8 cellular contexts compared by ENCODE assay signal in genomic region chr15:40069178-40070165, GRCh38.
DNase-seq lines count a peak whose midpoint lies in the region; ATAC-seq lines count a peak whose summit lies in the region.

No MANE protein-coding gene starts in this region.

- no peaks in the 10 kb centered on the region; the same call in 1 of the 2 replicates for H3K9me3 ChIP-seq in NT2/D1 (ENCODE audit: insufficient read depth, low read length)
- H3K9me3 ChIP-seq in muscle layer of colon (ENCODE audit: low read length), result no peaks in the 10 kb centered on the region

- H3K27ac ChIP-seq in muscle layer of colon (ENCODE audit: low read depth, low read length), result peak overlapping the region; percentile 19

- in situ Hi-C loops in ACHN (cut with HindIII; ENCODE audit: low pct_ligation_motif_present, low pct_unique_long_range_greater_than_20kb, low sequenced_read_pairs), result no loop called here

- H3K27me3 ChIP-seq in NT2/D1 (ENCODE audit: insufficient read depth, insufficient read length) (no peaks in the 10 kb centered on the region), muscle layer of colon (ENCODE audit: control insufficient read depth in 1 of 2, insufficient read depth in 2 of 2, low read length in 2 of 2) (no peaks in the 10 kb centered on the region)

- peaks cover 3% of the 10 kb centered on the region for H3K4me1 ChIP-seq in NT2/D1 (ENCODE audit: insufficient read depth, insufficient read length)
- H3K4me1 ChIP-seq in muscle layer of colon (ENCODE audit: insufficient read depth, low read length), result peaks cover 10% of the 10 kb centered on the region

- peaks cover 7% of the 10 kb centered on the region for H3K36me3 ChIP-seq in NT2/D1 (ENCODE audit: insufficient read depth, insufficient read length, low read length)
- H3K36me3 ChIP-seq in muscle layer of colon (ENCODE audit: insufficient read depth, low read length), result no peaks in the 10 kb centered on the region

- DNase-seq in ACHN, result peak; percentile 95
- DNase-seq in GM19238 (ENCODE audit: insufficient read length, low spot score), result peak; percentile 77
- peak; percentile 78 for DNase-seq in HS-27A (ENCODE audit: low read depth)
- DNase-seq in NT2/D1 (ENCODE audit: low read depth, low spot score), result no peak
- peak; percentile 97 for DNase-seq in epidermal melanocyte (ENCODE audit: insufficient read length, low spot score)

- H3K9ac ChIP-seq in NT2/D1 (ENCODE audit: insufficient read length, low read depth) (peak overlapping the region; percentile 79), muscle layer of colon (ENCODE audit: low read length) (no peak overlapping the region)

- H3K4me3 ChIP-seq in NT2/D1 (ENCODE audit: insufficient read length, low read depth), result peak overlapping the region; percentile 4
- no peak overlapping the region for H3K4me3 ChIP-seq in muscle layer of colon (ENCODE audit: low read depth in 1 of 2, low read length in 2 of 2)

- ATAC-seq in HG03520 (IDR thresholded peaks at IDR 0.05; ENCODE audit: unreplicated experiment), result no peak
- no peak for ATAC-seq in GM19455 (IDR thresholded peaks at IDR 0.05; ENCODE audit: unreplicated experiment)
